36 cellular contexts compared by ENCODE assay signal in genomic region chr17:76297436-76297835, GRCh38. TPM values are rescaled to one million over a fixed set of nuclear protein-coding genes. Genes with fewer than 3 reads are reported as not detected.
"Had no signal": no experiment of that assay in that cellular context is flagged by ENCODE, and none has a peak within 500 bp of the region (broad histone marks: within the 10 kb centered on the region; RNA-seq: fewer than 3 reads in every experiment).

No MANE protein-coding gene starts in this region.

- H3K27me3 Mint-ChIP-seq: activated B cell treated with CpG ODN at 0.5 μM for 24 hours; activated CD4-positive, alpha-beta memory T cell treated with anti-CD3 and anti-CD28 coated beads for 36 hours; activated CD4-positive, alpha-beta T cell treated with anti-CD3 and anti-CD28 coated beads, Interleukin-2, amount 10 ng/mL, durations not matched to agents 24 days and 14 days; activated CD8-positive, alpha-beta T cell treated with anti-CD3 and anti-CD28 coated beads for 36 hours; activated naive CD8-positive, alpha-beta T cell treated with anti-CD3 and anti-CD28 coated beads for 36 hours; activated T-helper 17 cell treated with anti-CD3 and anti-CD28 coated beads, Interleukin-2, amount 50 U/mL, for 72 hours; brain had no signal

- H3K36me3 ChIP-seq: adrenal gland, cardiac muscle cell had no signal

- H3K9me3 Mint-ChIP-seq: activated B cell treated with CpG ODN at 0.5 μM for 24 hours; activated CD4-positive, alpha-beta memory T cell treated with anti-CD3 and anti-CD28 coated beads for 36 hours; activated CD4-positive, alpha-beta T cell treated with anti-CD3 and anti-CD28 coated beads, Interleukin-2, amount 10 ng/mL, durations not matched to agents 24 days and 14 days; activated CD8-positive, alpha-beta T cell treated with anti-CD3 and anti-CD28 coated beads for 36 hours; activated naive CD4-positive, alpha-beta T cell treated with anti-CD3 and anti-CD28 coated beads for 36 hours; activated naive CD4-positive, alpha-beta T cell treated with anti-CD3 and anti-CD28 coated beads, Interleukin-2, amount 50 U/mL, for 72 hours; activated naive CD8-positive, alpha-beta T cell treated with anti-CD3 and anti-CD28 coated beads for 36 hours; activated T-cell treated with anti-CD3 and anti-CD28 coated beads, Interleukin-2, amount 50 U/mL, for 4 hours; activated T-cell treated with anti-CD3 and anti-CD28 coated beads, Interleukin-2, amount 50 U/mL, for 72 hours; activated T-helper 1 cell treated with anti-CD3 and anti-CD28 coated beads, Interleukin-12 subunit alpha, Interleukin-12 subunit beta, Interleukin-2, Interleukin-4 antibody, amounts not matched to agents 30 ng/mL and 10 ng/mL and 1 ng/mL, durations not matched to agents 14 hours and 24 hours and 36 hours; activated T-helper 17 cell treated with anti-CD3 and anti-CD28 coated beads, Interleukin-2, amount 50 U/mL, for 72 hours; brain; T-helper 1 cell treated with Interleukin-12 subunit alpha and Interleukin-12 subunit beta and Interleukin-4 antibody, amounts not matched to agents 30 μg/mL and 1 μg/mL, for 36 hours; T-helper 2 cell treated with Interferon-gamma antibody and Interleukin-4, amounts not matched to agents 5 μg/mL and 100 μg/mL, for 36 hours had no signal

- H3K9me3 ChIP-seq: adrenal gland, ascending aorta had no signal

- ATAC-seq: activated CD8-positive, alpha-beta T cell treated with anti-CD3 and anti-CD28 coated beads for 36 hours; activated naive CD4-positive, alpha-beta T cell treated with anti-CD3 and anti-CD28 coated beads, Interleukin-2, amount 50 U/mL, for 72 hours; activated T-cell treated with anti-CD3 and anti-CD28 coated beads, Interleukin-2, amount 50 U/mL, for 4 hours; activated T-cell treated with anti-CD3 and anti-CD28 coated beads, Interleukin-2, amount 50 U/mL, for 72 hours; activated T-helper 17 cell treated with anti-CD3 and anti-CD28 coated beads, Interleukin-2, amount 50 U/mL, for 72 hours had no signal

- DNase-seq: activated B cell treated with CpG ODN at 0.5 μM for 24 hours; activated CD4-positive, alpha-beta memory T cell treated with anti-CD3 and anti-CD28 coated beads for 36 hours; activated CD4-positive, alpha-beta T cell treated with anti-CD3 and anti-CD28 coated beads for 4 hours; activated CD4-positive, alpha-beta T cell treated with anti-CD3 and anti-CD28 coated beads, Interleukin-2, amount 10 ng/mL, durations not matched to agents 24 days and 14 days; activated CD4-positive, alpha-beta T cell treated with anti-CD3 and anti-CD28 coated beads, Interleukin-2, amount 50 U/mL, for 1 hour; activated CD4-positive, alpha-beta T cell treated with anti-CD3 and anti-CD28 coated beads, Interleukin-2, amount 50 U/mL, for 4 hours; activated CD4-positive, CD25-positive, alpha-beta regulatory T cell treated with anti-CD3 and anti-CD28 coated beads, Interleukin-2, amount 50 U/mL, for 72 hours; activated CD8-positive, alpha-beta memory T cell treated with anti-CD3 and anti-CD28 coated beads, Interleukin-2, amount 50 U/mL, for 4 hours; activated CD8-positive, alpha-beta T cell treated with anti-CD3 and anti-CD28 coated beads for 36 hours; activated effector memory CD4-positive, alpha-beta T cell treated with anti-CD3 and anti-CD28 coated beads, Interleukin-2, amount 50 U/mL, for 16 hours; activated gamma-delta T cell treated with Interleukin-2 at 50 U/mL for 16 hours; activated naive CD4-positive, alpha-beta T cell; activated naive CD4-positive, alpha-beta T cell treated with anti-CD3 and anti-CD28 coated beads for 36 hours; activated naive CD4-positive, alpha-beta T cell treated with anti-CD3 and anti-CD28 coated beads, Interleukin-2, amount 50 U/mL, for 16 hours; activated naive CD8-positive, alpha-beta T cell treated with anti-CD3 and anti-CD28 coated beads for 36 hours; activated T-cell treated with anti-CD3 and anti-CD28 coated beads for 4 hours; activated T-cell treated with anti-CD3 and anti-CD28 coated beads, Interleukin-2, amount 50 U/mL, for 1 hour; activated T-cell treated with anti-CD3 and anti-CD28 coated beads, Interleukin-2, amount 50 U/mL, for 4 hours; activated T-cell treated with anti-CD3 and anti-CD28 coated beads, Interleukin-2, amount 50 U/mL, for 72 hours; adrenal gland; amniotic stem cell; caudate nucleus; SW 1271; T-helper 1 cell; T-helper 2 cell; T-helper 9 cell had no signal

- H3K27ac ChIP-seq: adrenal gland, ascending aorta, cardiac muscle cell, VCaP had no signal

- H3K4me3 ChIP-seq: adrenal gland, ascending aorta, cardiac muscle cell had no signal

- H3K4me3 Mint-ChIP-seq: activated B cell treated with CpG ODN at 0.5 μM for 24 hours; activated CD4-positive, alpha-beta memory T cell treated with anti-CD3 and anti-CD28 coated beads for 36 hours; activated CD4-positive, alpha-beta T cell treated with anti-CD3 and anti-CD28 coated beads, Interleukin-2, amount 10 ng/mL, durations not matched to agents 24 days and 14 days; activated CD8-positive, alpha-beta T cell treated with anti-CD3 and anti-CD28 coated beads for 36 hours; activated naive CD4-positive, alpha-beta T cell treated with anti-CD3 and anti-CD28 coated beads for 36 hours; activated naive CD8-positive, alpha-beta T cell treated with anti-CD3 and anti-CD28 coated beads for 36 hours; activated T-cell treated with anti-CD3 and anti-CD28 coated beads, Interleukin-2, amount 50 U/mL, for 4 hours; activated T-cell treated with anti-CD3 and anti-CD28 coated beads, Interleukin-2, amount 50 U/mL, for 72 hours; activated T-helper 1 cell treated with anti-CD3 and anti-CD28 coated beads, Interleukin-12 subunit alpha, Interleukin-12 subunit beta, Interleukin-2, Interleukin-4 antibody, amounts not matched to agents 30 ng/mL and 10 ng/mL and 1 ng/mL, durations not matched to agents 14 hours and 24 hours and 36 hours; activated T-helper 17 cell treated with anti-CD3 and anti-CD28 coated beads, Interleukin-2, amount 50 U/mL, for 72 hours; brain; T-helper 1 cell treated with Interleukin-12 subunit alpha and Interleukin-12 subunit beta and Interleukin-4 antibody, amounts not matched to agents 30 μg/mL and 1 μg/mL, for 36 hours; T-helper 2 cell treated with Interferon-gamma antibody and Interleukin-4, amounts not matched to agents 5 μg/mL and 100 μg/mL, for 36 hours had no signal

- H3K27ac Mint-ChIP-seq: activated B cell treated with CpG ODN at 0.5 μM for 24 hours; activated CD4-positive, alpha-beta memory T cell treated with anti-CD3 and anti-CD28 coated beads for 36 hours; activated CD4-positive, alpha-beta T cell treated with anti-CD3 and anti-CD28 coated beads, Interleukin-2, amount 10 ng/mL, durations not matched to agents 24 days and 14 days; activated CD8-positive, alpha-beta T cell treated with anti-CD3 and anti-CD28 coated beads for 36 hours; activated naive CD4-positive, alpha-beta T cell treated with anti-CD3 and anti-CD28 coated beads for 36 hours; activated naive CD8-positive, alpha-beta T cell treated with anti-CD3 and anti-CD28 coated beads for 36 hours; activated T-cell treated with anti-CD3 and anti-CD28 coated beads, Interleukin-2, amount 50 U/mL, for 72 hours; activated T-helper 1 cell treated with anti-CD3 and anti-CD28 coated beads, Interleukin-12 subunit alpha, Interleukin-12 subunit beta, Interleukin-2, Interleukin-4 antibody, amounts not matched to agents 30 ng/mL and 10 ng/mL and 1 ng/mL, durations not matched to agents 14 hours and 24 hours and 36 hours; activated T-helper 17 cell treated with anti-CD3 and anti-CD28 coated beads, Interleukin-2, amount 50 U/mL, for 72 hours; T-helper 1 cell treated with Interleukin-12 subunit alpha and Interleukin-12 subunit beta and Interleukin-4 antibody, amounts not matched to agents 30 μg/mL and 1 μg/mL, for 36 hours; T-helper 2 cell treated with Interferon-gamma antibody and Interleukin-4, amounts not matched to agents 5 μg/mL and 100 μg/mL, for 36 hours had no signal

- H3K36me3 Mint-ChIP-seq: activated CD4-positive, alpha-beta memory T cell treated with anti-CD3 and anti-CD28 coated beads for 36 hours; activated naive CD4-positive, alpha-beta T cell treated with anti-CD3 and anti-CD28 coated beads, Interleukin-2, amount 50 U/mL, for 72 hours; activated naive CD8-positive, alpha-beta T cell treated with anti-CD3 and anti-CD28 coated beads for 36 hours had no signal

- H3K27me3 ChIP-seq: adrenal gland, ascending aorta, cardiac muscle cell had no signal

- H3K4me1 Mint-ChIP-seq: activated T-helper 17 cell treated with anti-CD3 and anti-CD28 coated beads, Interleukin-2, amount 50 U/mL, for 72 hours had no signal

- H3K4me1 ChIP-seq: adrenal gland, ascending aorta had no signal

RNA-seq across cellular contexts. Expression of gene RNF157, which starts 57.1 kb away (rescaled TPM):
- total RNA-seq: bronchial epithelial cell had no signal
